24 cellular contexts compared by ENCODE assay signal in genomic region chr16:56038564-56039098, GRCh38.
"Had no signal": no experiment of that assay in that cellular context is flagged by ENCODE, and none has a peak within 500 bp of the region (broad histone marks: within the 10 kb centered on the region; RNA-seq: fewer than 3 reads in every experiment).

No MANE protein-coding gene starts in this region.

- H3K36me3 ChIP-seq: MG63 had no signal

- H3K4me3 ChIP-seq: MG63 had no signal

- H3K9me3 ChIP-seq: SK-N-SH had no signal

- DNase-seq: Karpas-422, KG1, MG63, NCI-H1092, NCI-H1105 treated with DMSO at 0.1 percent for 48 hours, NCI-H1417 treated with DMSO at 0.1 percent for 48 hours, NCI-H146, NCI-H1694 treated with DMSO at 0.1 percent for 48 hours, NCI-H1930, NCI-H2081, NCI-H2107, NCI-H2171, NCI-H226, NCI-H446, NCI-H510A, NCI-H524 treated with DMSO at 0.1 percent for 48 hours, NCI-H69, NCI-H774, PC-3, SHP77, SK-N-SH, SW 1271 had no signal

- H3K27ac ChIP-seq: RWPE1 had no signal

- ATAC-seq: Panc1, PC-3 had no signal

- H3K27me3 ChIP-seq: MG63 had no signal
